23 cellular contexts compared by ENCODE assay signal in the genomic region with DNA sequence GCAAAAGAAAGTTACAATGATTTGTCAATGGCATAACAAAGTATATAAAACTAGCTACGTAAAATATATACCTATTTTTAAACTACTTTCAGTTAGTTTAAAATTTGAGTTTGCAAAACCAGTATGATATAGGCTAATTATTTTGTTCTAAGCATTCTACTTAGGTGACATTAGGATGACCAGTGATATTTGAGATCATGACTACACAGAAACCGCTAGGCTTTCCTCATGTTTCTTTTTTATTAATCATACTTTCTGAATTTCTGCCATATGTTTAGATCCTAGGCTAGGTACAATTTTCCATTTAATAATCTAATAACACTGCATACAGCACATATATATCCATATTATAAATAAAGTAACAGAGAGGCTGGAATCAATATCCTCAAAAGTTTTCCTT.
"Had no signal": no experiment of that assay in that cellular context is flagged by ENCODE, and none has a peak within 500 bp of the region (broad histone marks: within the 10 kb centered on the region; RNA-seq: fewer than 3 reads in every experiment).

No MANE protein-coding gene starts in this region.

- H3K9me3 Mint-ChIP-seq: activated naive CD8-positive, alpha-beta T cell treated with anti-CD3 and anti-CD28 coated beads, Interleukin-2, amount 10 ng/mL, durations not matched to agents 7 days and 5 days; activated T-helper 17 cell treated with anti-CD3 and anti-CD28 coated beads, Interleukin-2, amount 50 U/mL, for 72 hours; endodermal cell; type B pancreatic cell had no signal

- H3K27ac ChIP-seq: body of pancreas, colonic mucosa, left ventricle myocardium inferior, right atrium auricular region, suprapubic skin, WERI-Rb-1 had no signal

- H3K4me3 Mint-ChIP-seq: activated naive CD8-positive, alpha-beta T cell treated with anti-CD3 and anti-CD28 coated beads, Interleukin-2, amount 10 ng/mL, durations not matched to agents 7 days and 5 days; activated T-helper 17 cell treated with anti-CD3 and anti-CD28 coated beads, Interleukin-2, amount 50 U/mL, for 72 hours; endodermal cell; neural crest cell; stimulated activated naive CD8-positive, alpha-beta T cell treated with anti-CD3 and anti-CD28 coated beads, Interleukin-15, amount 100 ng/mL, for 72 hours; type B pancreatic cell had no signal

- H3K4me1 Mint-ChIP-seq: activated naive CD8-positive, alpha-beta T cell treated with anti-CD3 and anti-CD28 coated beads, Interleukin-2, amount 10 ng/mL, durations not matched to agents 7 days and 5 days; activated T-helper 17 cell treated with anti-CD3 and anti-CD28 coated beads, Interleukin-2, amount 50 U/mL, for 72 hours; endodermal cell; neural crest cell had no signal

- H3K36me3 ChIP-seq: colonic mucosa, WERI-Rb-1 had no signal

- H3K27me3 Mint-ChIP-seq: activated naive CD8-positive, alpha-beta T cell treated with anti-CD3 and anti-CD28 coated beads, Interleukin-2, amount 10 ng/mL, durations not matched to agents 7 days and 5 days; activated T-helper 17 cell treated with anti-CD3 and anti-CD28 coated beads, Interleukin-2, amount 50 U/mL, for 72 hours; progenitor cell of endocrine pancreas; stimulated activated naive CD8-positive, alpha-beta T cell treated with anti-CD3 and anti-CD28 coated beads, Interleukin-15, amount 100 ng/mL, for 72 hours; type B pancreatic cell had no signal

- ATAC-seq: activated T-helper 17 cell treated with anti-CD3 and anti-CD28 coated beads, Interleukin-2, amount 50 U/mL, for 72 hours; body of pancreas; stimulated activated naive CD8-positive, alpha-beta T cell treated with anti-CD3 and anti-CD28 coated beads, Interleukin-15, amount 100 ng/mL, for 72 hours had no signal

- DNase-seq: activated CD4-positive, alpha-beta T cell treated with anti-CD3 and anti-CD28 coated beads for 1 hour; activated naive CD4-positive, alpha-beta T cell; activated naive CD8-positive, alpha-beta T cell treated with anti-CD3 and anti-CD28 coated beads, Interleukin-2, amount 10 ng/mL, durations not matched to agents 7 days and 5 days; body of pancreas; central memory CD4-positive, alpha-beta T cell; colonic mucosa; endodermal cell; head of caudate nucleus; kidney glomerular epithelial cell; left ventricle myocardium inferior; mammary epithelial cell; midbrain; small intestine; stimulated activated CD4-positive, alpha-beta T cell treated with anti-CD3 and anti-CD28 coated beads, Interleukin-15, amount 100 ng/mL, for 24 hours; stimulated activated CD4-positive, alpha-beta T cell treated with anti-CD3 and anti-CD28 coated beads, Interleukin-4, amount 100 ng/mL, for 1 hour; stimulated activated naive CD8-positive, alpha-beta T cell treated with anti-CD3 and anti-CD28 coated beads, Interleukin-15, amount 100 ng/mL, for 72 hours; WERI-Rb-1 had no signal

- H3K9me3 ChIP-seq: body of pancreas, colonic mucosa, left ventricle myocardium inferior, right atrium auricular region, suprapubic skin had no signal

- H3K27me3 ChIP-seq: body of pancreas, colonic mucosa, right atrium auricular region, suprapubic skin had no signal

- H3K4me3 ChIP-seq: body of pancreas, colonic mucosa, left ventricle myocardium inferior, right atrium auricular region, suprapubic skin had no signal

- H3K4me1 ChIP-seq: body of pancreas, colonic mucosa, right atrium auricular region, suprapubic skin had no signal

- H3K27ac Mint-ChIP-seq: activated naive CD8-positive, alpha-beta T cell treated with anti-CD3 and anti-CD28 coated beads, Interleukin-2, amount 10 ng/mL, durations not matched to agents 7 days and 5 days; activated T-helper 17 cell treated with anti-CD3 and anti-CD28 coated beads, Interleukin-2, amount 50 U/mL, for 72 hours; endodermal cell; progenitor cell of endocrine pancreas; stimulated activated naive CD8-positive, alpha-beta T cell treated with anti-CD3 and anti-CD28 coated beads, Interleukin-15, amount 100 ng/mL, for 72 hours; type B pancreatic cell had no signal
